8 cellular contexts compared by ENCODE assay signal in the genomic region with DNA sequence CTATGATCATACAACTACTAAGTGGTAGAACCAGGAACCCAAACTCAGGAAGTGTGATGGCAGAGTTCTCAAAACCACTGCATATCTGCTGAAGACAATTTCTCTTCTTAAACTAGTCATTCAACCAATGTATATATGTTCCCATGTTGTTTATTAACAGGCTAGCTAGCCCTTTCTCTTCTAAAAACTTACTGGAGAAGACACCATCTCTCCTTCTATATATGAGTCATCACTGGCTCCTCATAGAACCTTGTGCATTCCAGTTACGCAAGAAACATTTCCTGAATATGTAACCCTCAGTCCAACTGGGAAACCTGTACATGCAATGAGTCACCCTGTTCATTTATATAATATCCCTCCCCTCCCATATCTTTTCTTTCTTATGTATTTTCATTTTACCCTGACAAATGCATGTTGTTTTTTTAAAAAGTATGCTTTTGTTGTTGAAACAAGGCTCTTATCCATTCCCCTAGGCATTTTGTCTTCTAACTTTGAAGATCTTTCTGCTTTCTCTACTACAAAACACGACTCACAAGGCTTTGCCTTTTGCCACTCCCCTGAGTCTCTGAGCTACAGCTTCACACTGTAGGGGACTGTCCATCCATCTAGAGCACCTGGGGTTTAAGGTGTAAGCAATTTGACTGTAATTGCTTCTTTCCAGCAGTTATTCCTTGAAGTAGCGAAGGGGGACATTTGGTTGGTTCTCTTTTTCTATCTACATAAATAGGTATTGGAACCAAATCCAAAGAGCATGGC.
DNase-seq lines count a peak whose midpoint lies in the region; ATAC-seq and TF ChIP-seq lines count a peak whose summit lies in the region.

No MANE protein-coding gene starts in this region.

- DNase-seq in Caco-2 (peak in 1 of 2 experiments; percentile 0), RKO (ENCODE audit: low spot score) (peak; percentile 63), inferior parietal cortex (ENCODE audit: extremely low spot score) (peak; percentile 36), NCI-H187 treated with DMSO at 0.1 percent for 48 hours (lab: John Stamatoyannopoulos, UW) (no peak), germinal center (ENCODE audit: low spot score) (no peak), NCI-H2196 treated with DMSO at 0.1 percent for 48 hours (lab: John Stamatoyannopoulos, UW; ENCODE audit: unreplicated experiment) (no peak), T1000 (lab: John Stamatoyannopoulos, UW) (no peak)

- CTCF ChIA-PET in Caco-2 (lab: Charles Lee) = no interaction called here

- no TSS peak for BruUV-seq in Caco-2 (replicated peaks; lab: Mats Ljungman, UMichigan)

- H3K4me3 Mint-ChIP-seq in Caco-2 (ENCODE audit: unreplicated experiment) = no peak overlapping the region

- no peaks in the 10 kb centered on the region for H3K36me3 Mint-ChIP-seq in Caco-2 (ENCODE audit: insufficient read depth, unreplicated experiment)

- intact Hi-C loops in Caco-2 (cut with micrococcal nuclease; ENCODE audit: unreplicated experiment) = no loop called here

- H3K9me3 Mint-ChIP-seq in Caco-2 (ENCODE audit: unreplicated experiment) = no peaks in the 10 kb centered on the region

- no peaks in the 10 kb centered on the region for H3K27me3 Mint-ChIP-seq in Caco-2 (ENCODE audit: insufficient read depth, unreplicated experiment)

- no peak overlapping the region for H3K4me3 ChIP-seq in Caco-2 (ENCODE audit: low read depth, low read length)

- peak overlapping the region; percentile 67 for H3K27ac Mint-ChIP-seq in Caco-2 (ENCODE audit: unreplicated experiment)

- H3K4me1 ChIP-seq in Caco-2 = no peaks in the 10 kb centered on the region

- H3K9me3 ChIP-seq in Caco-2 = no peaks in the 10 kb centered on the region

- TF ChIP-seq CTCF in Caco-2 (IDR thresholded peaks at IDR 0.05; ENCODE audit: insufficient read depth in 1 of 2, low read depth in 1 of 2, low read length in 1 of 2, severe bottlenecking in 1 of 2, unreplicated experiment in 1 of 2) = no peak

- H3K27me3 ChIP-seq in Caco-2 (replicated peaks; ENCODE audit: control insufficient read depth, insufficient read depth, low read length) = no peaks in the 10 kb centered on the region

- ATAC-seq in HG02763 (IDR thresholded peaks at IDR 0.05; ENCODE audit: unreplicated experiment) = peak; percentile 38

- no peaks in the 10 kb centered on the region for H3K36me3 ChIP-seq in Caco-2 (ENCODE audit: control insufficient read depth, insufficient read depth, low read length)

- POLR2A ChIA-PET in Caco-2 (lab: Charles Lee) = no interaction called here

- H3K4me1 Mint-ChIP-seq in Caco-2 (ENCODE audit: low read depth, unreplicated experiment) = peaks cover 7% of the 10 kb centered on the region

Comparison
In these comparisons a context has a peak if more than half of its experiments do, and no peak if none do; other contexts are left out.
1. DNase-seq: peak in RKO (single experiment) and inferior parietal cortex (single experiment); none in NCI-H187 treated with DMSO at 0.1 percent for 48 hours (single experiment), germinal center (single experiment), NCI-H2196 treated with DMSO at 0.1 percent for 48 hours (single experiment) and T1000 (single experiment).